ENCODE assay signal across 1 cellular context in the genomic region with DNA sequence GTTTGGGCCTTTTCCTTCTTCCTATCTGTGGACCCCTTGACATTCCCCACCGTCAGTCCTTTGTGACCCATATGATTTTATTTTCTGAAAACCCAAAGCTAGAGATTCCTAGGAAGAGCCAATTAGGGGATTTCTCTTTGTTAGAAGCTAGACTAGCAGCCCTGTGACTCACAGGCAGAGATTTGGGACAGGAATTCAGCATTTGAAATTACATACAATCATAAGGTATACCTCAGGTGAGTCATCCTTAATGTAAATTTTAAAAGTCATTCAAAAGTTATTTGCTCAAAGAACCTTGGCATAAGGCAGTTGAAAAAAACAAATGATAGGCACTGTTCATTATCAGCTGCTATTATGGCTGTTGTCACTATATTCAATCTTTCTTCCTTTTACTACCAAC.
TF ChIP-seq lines count a peak whose summit lies in the region.

No MANE protein-coding gene starts in this region.

TF ChIP-seq in H1, 55 proteins besides CTCF, POLR2A, EP300 and RAD21:
- TF ChIP-seq SIRT6 (IDR thresholded peaks at IDR 0.05; ENCODE audit: low read length) (no peak), POU5F1 (IDR thresholded peaks at IDR 0.05; ENCODE audit: low read depth, low read length) (no peak), FOSL1 (IDR thresholded peaks at IDR 0.05; ENCODE audit: insufficient read depth, low read depth, low read length) (no peak), CREB1 (IDR thresholded peaks at IDR 0.05) (no peak), GABPA (IDR thresholded peaks at IDR 0.05; ENCODE audit: borderline replicate concordance, insufficient read depth, low read length) (no peak), NANOG (IDR thresholded peaks at IDR 0.05; ENCODE audit: insufficient read depth, low read depth, low read length, poor library complexity, severe bottlenecking) (no peak), CTBP2 (IDR thresholded peaks at IDR 0.05; ENCODE audit: borderline replicate concordance, insufficient read depth, insufficient read length, low read length) (no peak), ASH2L (IDR thresholded peaks at IDR 0.05; ENCODE audit: low read length) (no peak), BACH1 (IDR thresholded peaks at IDR 0.05; ENCODE audit: low read length) (no peak), SRF (IDR thresholded peaks at IDR 0.05; ENCODE audit: low read depth, low read length) (no peak), TEAD4 (IDR thresholded peaks at IDR 0.05; ENCODE audit: low read depth, low read length) (no peak)
- TF ChIP-seq, protein P1, sequence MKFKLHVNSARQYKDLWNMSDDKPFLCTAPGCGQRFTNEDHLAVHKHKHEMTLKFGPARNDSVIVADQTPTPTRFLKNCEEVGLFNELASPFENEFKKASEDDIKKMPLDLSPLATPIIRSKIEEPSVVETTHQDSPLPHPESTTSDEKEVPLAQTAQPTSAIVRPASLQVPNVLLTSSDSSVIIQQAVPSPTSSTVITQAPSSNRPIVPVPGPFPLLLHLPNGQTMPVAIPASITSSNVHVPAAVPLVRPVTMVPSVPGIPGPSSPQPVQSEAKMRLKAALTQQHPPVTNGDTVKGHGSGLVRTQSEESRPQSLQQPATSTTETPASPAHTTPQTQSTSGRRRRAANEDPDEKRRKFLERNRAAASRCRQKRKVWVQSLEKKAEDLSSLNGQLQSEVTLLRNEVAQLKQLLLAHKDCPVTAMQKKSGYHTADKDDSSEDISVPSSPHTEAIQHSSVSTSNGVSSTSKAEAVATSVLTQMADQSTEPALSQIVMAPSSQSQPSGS (IDR thresholded peaks at IDR 0.05; ENCODE audit: low read length): no peak
- TF ChIP-seq, protein P2, sequence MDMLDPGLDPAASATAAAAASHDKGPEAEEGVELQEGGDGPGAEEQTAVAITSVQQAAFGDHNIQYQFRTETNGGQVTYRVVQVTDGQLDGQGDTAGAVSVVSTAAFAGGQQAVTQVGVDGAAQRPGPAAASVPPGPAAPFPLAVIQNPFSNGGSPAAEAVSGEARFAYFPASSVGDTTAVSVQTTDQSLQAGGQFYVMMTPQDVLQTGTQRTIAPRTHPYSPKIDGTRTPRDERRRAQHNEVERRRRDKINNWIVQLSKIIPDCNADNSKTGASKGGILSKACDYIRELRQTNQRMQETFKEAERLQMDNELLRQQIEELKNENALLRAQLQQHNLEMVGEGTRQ (IDR thresholded peaks at IDR 0.05; ENCODE audit: low read length): no peak
